20 cellular contexts compared by ENCODE assay signal in genomic region chr14:96202441-96203094, GRCh38. TPM values are rescaled to one million over a fixed set of nuclear protein-coding genes. Genes with fewer than 3 reads are reported as not detected.
A peak's percentile ranks its signal among the peaks of the same experiment; 100 is the strongest.
DNase-seq lines count a peak whose midpoint lies in the region; ATAC-seq and TF ChIP-seq lines count a peak whose summit lies in the region.
"Had no signal": no experiment of that assay in that cellular context is flagged by ENCODE, and none has a peak within 500 bp of the region (broad histone marks: within the 10 kb centered on the region; RNA-seq: fewer than 3 reads in every experiment).

No MANE protein-coding gene starts in this region.

- H3K4me3 ChIP-seq in vagina = no peak overlapping the region
- H3K4me3 ChIP-seq: GM23338, Peyer's patch had no signal

- no peak for ATAC-seq in GM21717 (IDR thresholded peaks at IDR 0.05; ENCODE audit: unreplicated experiment)
- ATAC-seq: GM23338, HCT116, Right ventricle myocardium inferior had no signal

- DNase-seq in Daoy (ENCODE audit: low read depth) (peak; percentile 46), M059J (ENCODE audit: low read depth) (peak; percentile 39), endothelial cell (ENCODE audit: low spot score) (no peak), vagina (ENCODE audit: extremely low spot score in 2 of 2) (no peak), anterior cingulate cortex (lab: John Stamatoyannopoulos, UW) (no peak)
- no peak for DNase-seq in stimulated activated CD4-positive, alpha-beta T cell treated with anti-CD3 and anti-CD28 coated beads, Interleukin-1b, Interleukin-23, amount 100 ng/mL, for 48 hours
- DNase-seq: DMS79 treated with DMSO at 0.1 percent for 48 hours; GF-D8; NCI-H1048; NCI-H510A; NCI-H748 treated with DMSO at 0.1 percent for 48 hours; NK-92 treated with Interleukin-12 subunit alpha and Interleukin-12 subunit beta, amount 100 ng/mL, for 24 hours; Peyer's patch had no signal

- peaks cover 38% of the 10 kb centered on the region for H3K4me1 ChIP-seq in vagina

- H3K27me3 Mint-ChIP-seq in endothelial cell (ENCODE audit: unreplicated experiment) = peaks cover 4% of the 10 kb centered on the region

- H3K36me3 Mint-ChIP-seq in endothelial cell (ENCODE audit: low read depth, unreplicated experiment) = no peaks in the 10 kb centered on the region

- H3K27me3 ChIP-seq in vagina = no peaks in the 10 kb centered on the region
- H3K27me3 ChIP-seq: Peyer's patch had no signal

- no peak overlapping the region for H3K27ac Mint-ChIP-seq in endothelial cell (ENCODE audit: unreplicated experiment)
- H3K27ac Mint-ChIP-seq: GM23338 had no signal

- intact Hi-C loops in vagina (cut with DNase I) = no loop called here

- no peak for TF ChIP-seq POLR2A in vagina (IDR thresholded peaks at IDR 0.05)

- H3K27ac ChIP-seq in vagina = peak overlapping the region; percentile 15
- H3K27ac ChIP-seq: C4-2B, Peyer's patch had no signal

- no peak for TF ChIP-seq CTCF in endothelial cell (IDR thresholded peaks at IDR 0.05; ENCODE audit: unreplicated experiment)
- TF ChIP-seq CTCF in vagina (IDR thresholded peaks at IDR 0.05) = no peak

- no peaks in the 10 kb centered on the region for H3K36me3 ChIP-seq in vagina
- H3K36me3 ChIP-seq: Peyer's patch had no signal

- no peaks in the 10 kb centered on the region for H3K9me3 Mint-ChIP-seq in endothelial cell (ENCODE audit: unreplicated experiment)
- H3K9me3 Mint-ChIP-seq: GM23338 had no signal

- H3K4me1 Mint-ChIP-seq in endothelial cell (ENCODE audit: unreplicated experiment) = peaks cover 10% of the 10 kb centered on the region

- peak overlapping the region; percentile 28 for H3K4me3 Mint-ChIP-seq in endothelial cell (ENCODE audit: unreplicated experiment)

- no peaks in the 10 kb centered on the region for H3K9me3 ChIP-seq in vagina
- H3K9me3 ChIP-seq: Peyer's patch had no signal

RNA-seq across cellular contexts. Expression of gene BDKRB2, which starts 2.1 kb away (rescaled TPM):
- 4.6 and 8.5 TPM in 2 replicates for total RNA-seq in Daoy (2014; rRNA removed; shearing (Covaris generic))
- 2.6 and 3.8 TPM in 2 replicates for total RNA-seq in M059J (2014; rRNA removed; shearing (Covaris generic))
- total RNA-seq in endothelial cell (ENCODE audit: unreplicated experiment) = 0.15 TPM
- 23.3 TPM for total RNA-seq in vagina
- total RNA-seq: SK-MEL-5 had no signal

RNA-seq across cellular contexts. Expression of gene BDKRB1, which starts 53.4 kb away (rescaled TPM):
- total RNA-seq in Daoy (2014; rRNA removed; shearing (Covaris generic)) = 0.97 and 1.5 TPM in 2 replicates
- total RNA-seq in M059J (2014; rRNA removed; shearing (Covaris generic)) = 0.10 and 1.7 TPM in 2 replicates
- total RNA-seq in endothelial cell (ENCODE audit: unreplicated experiment) = not detected
- total RNA-seq in vagina = 2.5 TPM
- total RNA-seq: GM23338, HT-29, Right ventricle myocardium inferior had no signal

Comparison
In these comparisons a context has a peak if more than half of its experiments do, and no peak if none do; other contexts are left out.
1. DNase-seq: peak in Daoy (single experiment) and M059J (single experiment); none in endothelial cell (single experiment), vagina (0 of 2), stimulated activated CD4-positive, alpha-beta T cell treated with anti-CD3 and anti-CD28 coated beads, Interleukin-1b, Interleukin-23, amount 100 ng/mL, for 48 hours (single experiment) and anterior cingulate cortex (0 of 58).